20 cellular contexts compared by ENCODE assay signal in the genomic region with DNA sequence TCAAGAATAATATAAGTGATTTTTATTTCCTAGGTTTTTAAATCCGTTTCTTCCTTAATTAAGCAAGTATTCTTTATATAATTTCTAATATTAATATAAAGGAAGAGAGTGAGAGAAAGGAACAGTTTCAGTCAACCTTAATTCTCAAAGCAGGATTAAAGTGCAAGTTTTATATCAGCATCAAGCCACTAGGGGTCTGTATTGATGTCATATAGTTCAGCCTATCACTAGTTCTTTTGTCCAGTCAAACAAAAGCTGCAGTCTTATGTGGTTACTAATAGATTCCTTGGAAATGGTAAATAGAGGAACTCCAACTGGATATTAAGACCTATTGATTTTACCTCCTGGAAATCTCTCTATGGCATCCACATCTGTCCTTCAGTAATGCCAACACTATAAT.
DNase-seq lines count a peak whose midpoint lies in the region; ATAC-seq and TF ChIP-seq lines count a peak whose summit lies in the region.
"Had no signal": no experiment of that assay in that cellular context is flagged by ENCODE, and none has a peak within 500 bp of the region (broad histone marks: within the 10 kb centered on the region; RNA-seq: fewer than 3 reads in every experiment).

No MANE protein-coding gene starts in this region.

- H3K4me3 ChIP-seq in H7 (ENCODE audit: insufficient read depth, low read depth, low read length): no peak overlapping the region
- H3K4me3 ChIP-seq in hepatocyte: no peak overlapping the region
- H3K4me3 ChIP-seq: adrenal gland, heart left ventricle, suprapubic skin, vagina had no signal

- no peaks in the 10 kb centered on the region for H3K79me2 ChIP-seq in hepatocyte

- in situ Hi-C loops in SK-MEL-5 (cut with HindIII; ENCODE audit: low pct_unique_long_range_greater_than_20kb, low sequenced_read_pairs): no loop called here

- TF ChIP-seq CTCF in hepatocyte (IDR thresholded peaks at IDR 0.05; ENCODE audit: poor library complexity): peak; percentile 11

- no peaks in the 10 kb centered on the region for H3K36me3 ChIP-seq in H7 (replicated peaks; ENCODE audit: control insufficient read depth, insufficient read depth, low read length)
- H3K36me3 ChIP-seq in hepatocyte (replicated peaks; ENCODE audit: insufficient read depth, low read depth): no peaks in the 10 kb centered on the region
- H3K36me3 ChIP-seq: adrenal gland, heart left ventricle, suprapubic skin, vagina had no signal

- H3K9me2 ChIP-seq in hepatocyte (replicated peaks; ENCODE audit: insufficient read depth): no peaks in the 10 kb centered on the region

- no peaks in the 10 kb centered on the region for H3K9me3 ChIP-seq in hepatocyte (ENCODE audit: low read depth)
- H3K9me3 ChIP-seq: adrenal gland, heart left ventricle, suprapubic skin, vagina had no signal

- no peak overlapping the region for H2AFZ ChIP-seq in hepatocyte

- no peaks in the 10 kb centered on the region for H4K20me1 ChIP-seq in hepatocyte (ENCODE audit: insufficient read depth, poor library complexity, severe bottlenecking)

- H3K27me3 ChIP-seq in H7 (ENCODE audit: control insufficient read depth, insufficient read depth, low read length): no peaks in the 10 kb centered on the region
- H3K27me3 ChIP-seq in hepatocyte: no peaks in the 10 kb centered on the region
- H3K27me3 ChIP-seq: adrenal gland, heart left ventricle, suprapubic skin, vagina had no signal

- WGBS in hepatocyte (ENCODE audit: low lambda C conversion rate, missing lambda C conversion rate): 52% methylated on average over 1 of the region's 1 CpG

- DNase-seq in H7 (peak; percentile 28), SK-MEL-5 (ENCODE audit: low read depth, low spot score) (peak; percentile 72), hepatocyte (ENCODE audit: low spot score) (no peak), superior temporal gyrus (ENCODE audit: extremely low spot score) (peak; percentile 10), amniotic stem cell (lab: John Stamatoyannopoulos, UW) (no peak), NCI-H2196 treated with DMSO at 0.1 percent for 48 hours (lab: John Stamatoyannopoulos, UW; ENCODE audit: unreplicated experiment) (no peak)
- DNase-seq: activated CD4-positive, alpha-beta T cell treated with anti-CD3 and anti-CD28 coated beads, Interleukin-2, amount 50 U/mL, for 48 hours; activated CD4-positive, CD25-positive, alpha-beta regulatory T cell; adrenal gland; heart left ventricle; left colon; natural killer cell; NCI-H2081 treated with DMSO at 0.1 percent for 48 hours; NCI-H510A treated with DMSO at 0.1 percent for 48 hours; posterior cingulate gyrus; T-helper 9 cell had no signal

- H3K4me2 ChIP-seq in hepatocyte: no peak overlapping the region

- H3K4me1 ChIP-seq in hepatocyte (ENCODE audit: insufficient read depth): no peaks in the 10 kb centered on the region
- H3K4me1 ChIP-seq: adrenal gland, heart left ventricle, suprapubic skin, vagina had no signal

- ATAC-seq in GM18520 (IDR thresholded peaks at IDR 0.05; ENCODE audit: unreplicated experiment): no peak
- ATAC-seq: heart left ventricle, left colon, natural killer cell had no signal

- no peak overlapping the region for H3K27ac ChIP-seq in hepatocyte
- H3K27ac ChIP-seq: adrenal gland, heart left ventricle, RWPE1, suprapubic skin, vagina had no signal

Comparison
In these comparisons a context has a peak if more than half of its experiments do, and no peak if none do; other contexts are left out.
1. DNase-seq: peak in H7 (single experiment), SK-MEL-5 (single experiment) and superior temporal gyrus (single experiment); none in hepatocyte (single experiment), amniotic stem cell (single experiment) and NCI-H2196 treated with DMSO at 0.1 percent for 48 hours (single experiment).